ENCODE assay signal across 8 cellular contexts in the genomic region with DNA sequence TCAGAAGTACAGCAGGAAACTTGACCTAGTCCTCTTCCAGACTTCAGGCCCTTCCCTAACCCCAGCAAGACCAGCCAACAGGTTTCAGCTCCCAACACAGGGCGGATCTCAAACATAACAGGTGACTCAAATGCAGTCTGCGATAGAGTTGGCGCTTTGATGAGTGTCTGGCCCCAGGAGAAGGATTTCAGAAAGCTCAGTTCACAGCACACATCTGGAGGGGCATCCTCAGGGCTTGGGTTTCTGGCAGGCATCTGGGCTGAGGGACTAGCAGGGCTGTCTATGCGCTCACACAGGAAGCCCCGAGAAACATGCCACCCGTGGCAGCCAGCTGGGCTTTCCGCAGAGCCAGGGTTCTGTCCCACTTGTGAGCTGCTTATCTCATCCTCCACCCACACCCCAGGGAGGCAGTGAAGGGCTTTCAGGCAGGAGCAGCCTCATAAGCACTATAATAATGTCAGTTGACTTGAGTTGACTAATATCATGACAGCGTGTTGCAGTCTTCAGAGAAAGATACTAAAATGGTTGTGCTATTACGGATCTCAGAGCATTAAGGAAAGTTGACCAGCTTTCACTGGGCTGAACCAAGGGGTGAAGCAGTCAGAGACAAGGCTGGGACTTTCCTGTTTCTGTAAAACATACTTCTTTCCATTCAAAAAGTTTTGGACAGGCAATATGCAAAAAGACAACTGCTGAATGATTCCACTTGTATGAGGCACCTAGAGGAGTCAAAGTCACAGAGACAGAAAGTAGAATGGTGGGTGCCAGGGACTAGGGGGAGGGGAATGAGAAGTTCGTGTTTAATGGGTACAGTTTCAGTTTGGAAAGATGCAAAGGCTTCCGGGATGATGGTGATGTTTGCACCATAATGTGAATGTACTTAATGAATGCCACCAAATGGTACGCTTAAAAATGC.
DNase-seq lines count a peak whose midpoint lies in the region; ATAC-seq, FAIRE-seq and TF ChIP-seq lines count a peak whose summit lies in the region.

No MANE protein-coding gene starts in this region.

- H3K36me3 ChIP-seq in mucosa of descending colon (ENCODE audit: low read depth) (no peaks in the 10 kb centered on the region), HepG2 (replicated peaks in 1 of 2; ENCODE audit: control insufficient read depth in 1 of 2, insufficient read depth in 2 of 2, low read length in 2 of 2) (no peaks in the 10 kb centered on the region)

- peak; percentile 20 to 58 (median 36) for DNase-seq in CD4-positive, alpha-beta T cell
- peak; percentile 67 for DNase-seq in activated T-cell treated with anti-CD3 and anti-CD28 coated beads, Interleukin-2, amount 50 U/mL, for 4 hours
- peak in 1 of 3 donors; percentile 61 for DNase-seq in mucosa of descending colon
- DNase-seq in NCI-H526 (lab: John Stamatoyannopoulos, UW): no peak
- DNase-seq in HepG2 (ENCODE audit: low spot score): no peak
- DNase-seq in NCI-H1417 treated with DMSO at 0.1 percent for 48 hours (lab: John Stamatoyannopoulos, UW): no peak

- no peak for TF ChIP-seq POLR2A in HepG2 (IDR thresholded peaks at IDR 0.05; ENCODE audit: insufficient read depth in 1 of 2, low read depth in 2 of 2, low read length in 2 of 2)

- no peaks in the 10 kb centered on the region for H3K36me3 Mint-ChIP-seq in CD4-positive, alpha-beta T cell (ENCODE audit: low read depth)
- H3K36me3 Mint-ChIP-seq in activated T-cell treated with anti-CD3 and anti-CD28 coated beads, Interleukin-2, amount 50 U/mL, for 4 hours (ENCODE audit: insufficient read depth): no peaks in the 10 kb centered on the region

- no peak overlapping the region for H3K4me2 ChIP-seq in HepG2 (ENCODE audit: low read depth, low read length)

- no peak for TF ChIP-seq RAD21 in HepG2 (CRISPR knock-in tag; IDR thresholded peaks at IDR 0.05)

- H3K9ac ChIP-seq in HepG2 (ENCODE audit: insufficient read depth, low read depth, low read length): no peak overlapping the region

- H3K4me1 ChIP-seq in mucosa of descending colon (ENCODE audit: low read depth) (peaks cover 16% of the 10 kb centered on the region), HepG2 (ENCODE audit: insufficient read depth, low read length) (peaks cover 30% of the 10 kb centered on the region)

- no peak for FAIRE-seq in HepG2 (lab: Jason Lieb, UNC)

- in situ Hi-C loops in HepG2 (cut with HindIII; ENCODE audit: extremely low pct_ligation_motif_present, low pct_unique_long_range_greater_than_20kb): loop anchor here (5.0 kb wide), 1 partner anchor 71 kb away; no protein-coding TSS in a partner anchor

- H3K4me3 ChIP-seq in mucosa of descending colon: no peak overlapping the region
- no peak overlapping the region for H3K4me3 ChIP-seq in HepG2 (replicated peaks in 1 of 3; ENCODE audit: insufficient read depth in 1 of 3, low read depth in 2 of 3, low read length in 3 of 3)

- ATAC-seq in CD4-positive, alpha-beta T cell (ENCODE audit: poor library complexity): peak; percentile 31
- ATAC-seq in GM19468 (IDR thresholded peaks at IDR 0.05; ENCODE audit: extremely low read depth, unreplicated experiment) (peak; percentile 65), HG03575 (IDR thresholded peaks at IDR 0.05; ENCODE audit: extremely low read depth, insufficient number of reproducible peaks, low FRiP score, unreplicated experiment) (peak; percentile 64), mucosa of descending colon (peak; percentile 24), HepG2 (no peak)
- peak; percentile 87 to 89 for ATAC-seq in activated T-cell treated with anti-CD3 and anti-CD28 coated beads, Interleukin-2, amount 50 U/mL, for 4 hours

- no peak overlapping the region for H3K27ac ChIP-seq in CD4-positive, alpha-beta T cell (ENCODE audit: low read depth, low read length)
- H3K27ac ChIP-seq in HepG2 (ENCODE audit: extremely low read length, insufficient read depth, low read length): no peak overlapping the region

- TF ChIP-seq EP300 in HepG2 (IDR thresholded peaks at IDR 0.05; ENCODE audit: low read depth in 2 of 2, low read length in 2 of 2): no peak
- no peak for TF ChIP-seq EP300 in HepG2 (CRISPR knock-in tag; IDR thresholded peaks at IDR 0.05; ENCODE audit: borderline replicate concordance)

- H3K79me2 ChIP-seq in HepG2 (ENCODE audit: insufficient read depth, low read length): no peaks in the 10 kb centered on the region

- peak overlapping the region; percentile 9 for H3K4me3 Mint-ChIP-seq in CD4-positive, alpha-beta T cell
- H3K4me3 Mint-ChIP-seq in activated T-cell treated with anti-CD3 and anti-CD28 coated beads, Interleukin-2, amount 50 U/mL, for 4 hours: peak overlapping the region; percentile 66

- 96% methylated on average over 9 of the region's 12 CpGs for WGBS in HepG2 (ENCODE audit: low lambda C conversion rate)

- peak overlapping the region; percentile 81 for H3K27ac Mint-ChIP-seq in CD4-positive, alpha-beta T cell

- H3K9me3 Mint-ChIP-seq in CD4-positive, alpha-beta T cell: peaks cover 5% of the 10 kb centered on the region
- H3K9me3 Mint-ChIP-seq in activated T-cell treated with anti-CD3 and anti-CD28 coated beads, Interleukin-2, amount 50 U/mL, for 4 hours: no peaks in the 10 kb centered on the region

- H3K9me3 ChIP-seq in CD4-positive, alpha-beta T cell (ENCODE audit: control insufficient read depth, low read length): no peaks in the 10 kb centered on the region
- H3K9me3 ChIP-seq in mucosa of descending colon (no peaks in the 10 kb centered on the region), HepG2 (ENCODE audit: low read length) (no peaks in the 10 kb centered on the region)

- TF ChIP-seq CTCF in CD4-positive, alpha-beta T cell (IDR thresholded peaks at IDR 0.05): no peak
- no peak for TF ChIP-seq CTCF in mucosa of descending colon (IDR thresholded peaks at IDR 0.05)
- TF ChIP-seq CTCF in HepG2 (CRISPR knock-in tag; IDR thresholded peaks at IDR 0.05): no peak

- no peak overlapping the region for H2AFZ ChIP-seq in HepG2 (ENCODE audit: low read length)

- intact Hi-C loops in CD4-positive, alpha-beta T cell (cut with DNase I, micrococcal nuclease): loop anchor here in 1 of 2 experiments (1.0 kb wide), 1 partner anchor 71 kb away; no protein-coding TSS in a partner anchor
- intact Hi-C loops in mucosa of descending colon (cut with DNase I, micrococcal nuclease): no loop called here
- intact Hi-C loops in HepG2 (cut with micrococcal nuclease; ENCODE audit: unreplicated experiment): no loop called here

- POLR2A ChIA-PET in CD4-positive, alpha-beta T cell (lab: Charles Lee): interaction anchor here (0.7 to 1.7 kb wide), 3 partner anchors 16 to 232 kb away, joined by 3 to 7 read pairs (median 3); no protein-coding TSS in a partner anchor
- POLR2A ChIA-PET in HepG2 (lab: Yijun Ruan, JAX): no interaction called here

- no peaks in the 10 kb centered on the region for H4K20me1 ChIP-seq in HepG2 (ENCODE audit: insufficient read depth, low read length)

- H3K4me1 Mint-ChIP-seq in CD4-positive, alpha-beta T cell (ENCODE audit: low read depth): peaks cover 78% of the 10 kb centered on the region
- peaks cover 68% of the 10 kb centered on the region for H3K4me1 Mint-ChIP-seq in activated T-cell treated with anti-CD3 and anti-CD28 coated beads, Interleukin-2, amount 50 U/mL, for 4 hours (ENCODE audit: low read depth)

- H3K27me3 Mint-ChIP-seq in CD4-positive, alpha-beta T cell: no peaks in the 10 kb centered on the region
- no peaks in the 10 kb centered on the region for H3K27me3 Mint-ChIP-seq in activated T-cell treated with anti-CD3 and anti-CD28 coated beads, Interleukin-2, amount 50 U/mL, for 4 hours (ENCODE audit: low read depth)

- BruUV-seq in HepG2 (replicated peaks; lab: Mats Ljungman, UMichigan): no TSS peak

- H3K27me3 ChIP-seq in CD4-positive, alpha-beta T cell (ENCODE audit: control insufficient read depth, insufficient read depth, low read length): no peaks in the 10 kb centered on the region
- no peaks in the 10 kb centered on the region for H3K27me3 ChIP-seq in HepG2 (ENCODE audit: control insufficient read depth in 1 of 2, insufficient read depth in 2 of 2, low read length in 2 of 2)

- CTCF ChIA-PET in CD4-positive, alpha-beta T cell (lab: Charles Lee): interaction anchor here (0.5 to 4.4 kb wide), 5 partner anchors 18 to 282 kb away, joined by 3 to 15 read pairs (median 3); no protein-coding TSS in a partner anchor
- CTCF ChIA-PET in HepG2 (lab: Yijun Ruan, JAX; ENCODE audit: low intra/inter-chr PET ratio, low total read pairs): no interaction called here

TF ChIP-seq in HepG2, 621 proteins besides CTCF, POLR2A, EP300 and RAD21:
- no peak for TF ChIP-seq ZNF326 (CRISPR knock-in tag; IDR thresholded peaks at IDR 0.05; ENCODE audit: borderline replicate concordance)
- TF ChIP-seq ATAD3A (CRISPR knock-in tag; IDR thresholded peaks at IDR 0.05): no peak
- TF ChIP-seq, protein P1, sequence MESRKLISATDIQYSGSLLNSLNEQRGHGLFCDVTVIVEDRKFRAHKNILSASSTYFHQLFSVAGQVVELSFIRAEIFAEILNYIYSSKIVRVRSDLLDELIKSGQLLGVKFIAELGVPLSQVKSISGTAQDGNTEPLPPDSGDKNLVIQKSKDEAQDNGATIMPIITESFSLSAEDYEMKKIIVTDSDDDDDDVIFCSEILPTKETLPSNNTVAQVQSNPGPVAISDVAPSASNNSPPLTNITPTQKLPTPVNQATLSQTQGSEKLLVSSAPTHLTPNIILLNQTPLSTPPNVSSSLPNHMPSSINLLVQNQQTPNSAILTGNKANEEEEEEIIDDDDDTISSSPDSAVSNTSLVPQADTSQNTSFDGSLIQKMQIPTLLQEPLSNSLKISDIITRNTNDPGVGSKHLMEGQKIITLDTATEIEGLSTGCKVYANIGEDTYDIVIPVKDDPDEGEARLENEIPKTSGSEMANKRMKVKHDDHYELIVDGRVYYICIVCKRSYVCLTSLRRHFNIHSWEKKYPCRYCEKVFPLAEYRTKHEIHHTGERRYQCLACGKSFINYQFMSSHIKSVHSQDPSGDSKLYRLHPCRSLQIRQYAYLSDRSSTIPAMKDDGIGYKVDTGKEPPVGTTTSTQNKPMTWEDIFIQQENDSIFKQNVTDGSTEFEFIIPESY (CRISPR knock-in tag; IDR thresholded peaks at IDR 0.05): no peak
- TF ChIP-seq ZNF530 (CRISPR knock-in tag; IDR thresholded peaks at IDR 0.05; ENCODE audit: low read depth): no peak
- no peak for TF ChIP-seq NFIC (IDR thresholded peaks at IDR 0.05; ENCODE audit: low read length)
- TF ChIP-seq MZF1 (CRISPR knock-in tag; IDR thresholded peaks at IDR 0.05; ENCODE audit: borderline replicate concordance): no peak
- TF ChIP-seq ZNF569 (CRISPR knock-in tag; IDR thresholded peaks at IDR 0.05; ENCODE audit: borderline replicate concordance): no peak
- no peak for TF ChIP-seq ZNF615 (CRISPR knock-in tag; IDR thresholded peaks at IDR 0.05; ENCODE audit: borderline replicate concordance)

Comparison
In these comparisons a context has a peak if more than half of its experiments do, and no peak if none do; other contexts are left out.
1. DNase-seq: peak in CD4-positive, alpha-beta T cell (10 of 10) and activated T-cell treated with anti-CD3 and anti-CD28 coated beads, Interleukin-2, amount 50 U/mL, for 4 hours (single experiment); none in NCI-H526 (0 of 2), HepG2 (single experiment) and NCI-H1417 treated with DMSO at 0.1 percent for 48 hours (single experiment).